Comparison of ENCODE assay signal across 3 cellular contexts in genomic region chrX:94389044-94389443, GRCh38.
"Had no signal": no experiment of that assay in that cellular context is flagged by ENCODE, and none has a peak within 500 bp of the region (broad histone marks: within the 10 kb centered on the region; RNA-seq: fewer than 3 reads in every experiment).

No MANE protein-coding gene starts in this region.

- H3K4me3 ChIP-seq: GM12878 had no signal

- DNase-seq: GDM1, GF-D8 had no signal

- ATAC-seq: GM12878 had no signal
